In genomic region chr12:68871396-68871795, GRCh38 we compare ENCODE assay signal across 20 cellular contexts.
"Had no signal": no experiment of that assay in that cellular context is flagged by ENCODE, and none has a peak within 500 bp of the region (broad histone marks: within the 10 kb centered on the region; RNA-seq: fewer than 3 reads in every experiment).

No MANE protein-coding gene starts in this region.

- ATAC-seq: activated CD8-positive, alpha-beta T cell treated with anti-CD3 and anti-CD28 coated beads for 36 hours; T-helper 17 cell had no signal

- H3K36me3 ChIP-seq: brain microvascular endothelial cell, cardiac muscle cell had no signal

- H3K27me3 ChIP-seq: brain microvascular endothelial cell, cardiac muscle cell had no signal

- H3K27ac Mint-ChIP-seq: activated CD8-positive, alpha-beta T cell treated with anti-CD3 and anti-CD28 coated beads for 36 hours; activated naive CD8-positive, alpha-beta T cell; activated T-cell treated with anti-CD3 and anti-CD28 coated beads, Interleukin-2, amount 50 U/mL, for 24 hours; T-helper 17 cell had no signal

- H3K4me3 Mint-ChIP-seq: activated CD8-positive, alpha-beta T cell treated with anti-CD3 and anti-CD28 coated beads for 36 hours; activated naive CD8-positive, alpha-beta T cell; activated T-cell treated with anti-CD3 and anti-CD28 coated beads, Interleukin-2, amount 50 U/mL, for 24 hours; activated T-helper 1 cell treated with anti-CD3 and anti-CD28 coated beads, Interleukin-12 subunit alpha, Interleukin-12 subunit beta, Interleukin-2, Interleukin-4 antibody, amounts not matched to agents 30 ng/mL and 10 ng/mL and 1 ng/mL, durations not matched to agents 14 hours and 24 hours and 36 hours; T-helper 17 cell had no signal

- DNase-seq: activated CD4-positive, CD25-positive, alpha-beta regulatory T cell; activated effector memory CD4-positive, alpha-beta T cell treated with Interleukin-2 at 50 U/mL for 16 hours; activated naive CD4-positive, alpha-beta T cell; activated T-cell treated with anti-CD3 and anti-CD28 coated beads, Interleukin-2, amount 50 U/mL, for 24 hours; amygdala; NCI-H1048; NCI-H1694; NCI-H2029; NCI-H2107; NCI-H2171 treated with DMSO at 0.1 percent for 48 hours; NCI-H226; NCI-H510A; NCI-H526 treated with DMSO at 0.1 percent for 48 hours; T-helper 17 cell had no signal

- H3K4me3 ChIP-seq: cardiac muscle cell had no signal

- H3K27ac ChIP-seq: brain microvascular endothelial cell, cardiac muscle cell, VCaP had no signal

- H3K9me3 Mint-ChIP-seq: activated CD8-positive, alpha-beta T cell treated with anti-CD3 and anti-CD28 coated beads for 36 hours; activated T-cell treated with anti-CD3 and anti-CD28 coated beads, Interleukin-2, amount 50 U/mL, for 24 hours; activated T-helper 1 cell treated with anti-CD3 and anti-CD28 coated beads, Interleukin-12 subunit alpha, Interleukin-12 subunit beta, Interleukin-2, Interleukin-4 antibody, amounts not matched to agents 30 ng/mL and 10 ng/mL and 1 ng/mL, durations not matched to agents 14 hours and 24 hours and 36 hours had no signal

- H3K4me1 Mint-ChIP-seq: T-helper 17 cell had no signal
